In the genomic region with DNA sequence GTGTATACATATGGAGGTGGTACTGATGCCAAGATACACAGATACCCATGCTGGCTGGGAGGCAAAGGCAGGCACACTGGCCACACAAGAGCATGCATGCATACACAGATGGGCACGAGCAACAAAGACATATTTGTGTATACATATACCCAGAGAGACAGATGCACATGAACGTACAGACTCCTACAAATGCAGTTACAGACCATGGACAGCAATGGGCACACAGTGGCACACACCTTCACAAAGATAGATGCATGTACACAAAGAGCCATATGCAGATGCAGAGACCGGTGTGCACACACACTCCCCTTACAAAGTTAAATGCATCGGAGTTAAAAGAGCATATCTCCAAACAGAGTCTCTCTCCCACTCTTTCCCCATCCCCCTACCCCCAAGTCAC, we compare ENCODE assay signal across 39 cellular contexts. TPM values are rescaled to one million over a fixed set of nuclear protein-coding genes. Genes with fewer than 3 reads are reported as not detected.
"Had no signal": no experiment of that assay in that cellular context is flagged by ENCODE, and none has a peak within 500 bp of the region (broad histone marks: within the 10 kb centered on the region; RNA-seq: fewer than 3 reads in every experiment).

No MANE protein-coding gene starts in this region.

- H3K9me3 ChIP-seq: MG63, SJSA1 had no signal

- ATAC-seq: activated CD8-positive, alpha-beta memory T cell treated with anti-CD3 and anti-CD28 coated beads, Interleukin-2, amount 10 ng/mL, durations not matched to agents 7 days and 5 days; PC-3 had no signal

- H3K4me3 ChIP-seq: cardiac muscle cell, MG63, Peyer's patch, SJSA1 had no signal

- H3K27ac ChIP-seq: cardiac muscle cell, Peyer's patch, SJSA1 had no signal

- H3K36me3 Mint-ChIP-seq: activated CD8-positive, alpha-beta memory T cell treated with anti-CD3 and anti-CD28 coated beads, Interleukin-2, amount 10 ng/mL, durations not matched to agents 7 days and 5 days; activated naive CD4-positive, alpha-beta T cell treated with anti-CD3 and anti-CD28 coated beads, Interleukin-2, amount 10 ng/mL, durations not matched to agents 7 days and 5 days; activated naive CD8-positive, alpha-beta T cell had no signal

- H3K27me3 ChIP-seq: cardiac muscle cell, Peyer's patch had no signal

- H3K36me3 ChIP-seq: cardiac muscle cell, MG63, Peyer's patch, SJSA1, WERI-Rb-1 had no signal

- H3K9me3 Mint-ChIP-seq: activated CD4-positive, alpha-beta memory T cell treated with anti-CD3 and anti-CD28 coated beads, Interleukin-2, amount 10 ng/mL, durations not matched to agents 7 days and 5 days; activated naive CD4-positive, alpha-beta T cell treated with anti-CD3 and anti-CD28 coated beads, Interleukin-2, amount 10 ng/mL, durations not matched to agents 7 days and 5 days; central memory CD8-positive, alpha-beta T cell had no signal

- DNase-seq: activated CD4-positive, alpha-beta memory T cell treated with anti-CD3 and anti-CD28 coated beads, Interleukin-2, amount 10 ng/mL, durations not matched to agents 7 days and 5 days; activated CD4-positive, alpha-beta T cell treated with anti-CD3 and anti-CD28 coated beads for 1 hour; activated CD4-positive, alpha-beta T cell treated with anti-CD3 and anti-CD28 coated beads for 48 hours; activated CD4-positive, CD25-positive, alpha-beta regulatory T cell; activated CD8-positive, alpha-beta memory T cell treated with anti-CD3 and anti-CD28 coated beads for 24 hours; activated CD8-positive, alpha-beta memory T cell treated with anti-CD3 and anti-CD28 coated beads, Interleukin-2, amount 10 ng/mL, durations not matched to agents 7 days and 5 days; activated CD8-positive, alpha-beta memory T cell treated with anti-CD3 and anti-CD28 coated beads, Interleukin-2, amount 50 U/mL, for 48 hours; activated effector memory CD4-positive, alpha-beta T cell treated with Interleukin-2 at 50 U/mL for 16 hours; activated naive CD4-positive, alpha-beta T cell treated with anti-CD3 and anti-CD28 coated beads, Interleukin-2, amount 10 ng/mL, durations not matched to agents 7 days and 5 days; activated T-cell treated with anti-CD3 and anti-CD28 coated beads, Interleukin-2, amount 50 U/mL, for 48 hours; amniotic stem cell; aorta; Kasumi-1; KG1; MG63; NCI-H1048; NCI-H1105 treated with DMSO at 0.1 percent for 48 hours; NCI-H1436; NCI-H187; NCI-H2029 treated with DMSO at 0.1 percent for 48 hours; NCI-H2171 treated with DMSO at 0.1 percent for 48 hours; NCI-H2227 treated with DMSO at 0.1 percent for 48 hours; NCI-H446 treated with DMSO at 0.1 percent for 48 hours; NCI-H524; NCI-H69; NK-92 treated with Interleukin-12 subunit alpha and Interleukin-12 subunit beta, amount 100 ng/mL, for 24 hours; PC-3; Peyer's patch; RPMI8226; SHP77 treated with DMSO at 0.1 percent for 48 hours; SW 1271; T1000; WERI-Rb-1 had no signal

- H3K27ac Mint-ChIP-seq: activated CD4-positive, alpha-beta memory T cell treated with anti-CD3 and anti-CD28 coated beads, Interleukin-2, amount 10 ng/mL, durations not matched to agents 7 days and 5 days; activated CD8-positive, alpha-beta memory T cell treated with anti-CD3 and anti-CD28 coated beads, Interleukin-2, amount 10 ng/mL, durations not matched to agents 7 days and 5 days; activated naive CD4-positive, alpha-beta T cell treated with anti-CD3 and anti-CD28 coated beads, Interleukin-2, amount 10 ng/mL, durations not matched to agents 7 days and 5 days; activated naive CD8-positive, alpha-beta T cell had no signal

- H3K4me3 Mint-ChIP-seq: activated CD8-positive, alpha-beta memory T cell treated with anti-CD3 and anti-CD28 coated beads, Interleukin-2, amount 10 ng/mL, durations not matched to agents 7 days and 5 days; activated naive CD4-positive, alpha-beta T cell treated with anti-CD3 and anti-CD28 coated beads, Interleukin-2, amount 10 ng/mL, durations not matched to agents 7 days and 5 days had no signal

RNA-seq across cellular contexts. Expression of a gene that starts 45.8 kb away (rescaled TPM):
- total RNA-seq: activated CD4-positive, alpha-beta memory T cell treated with anti-CD3 and anti-CD28 coated beads, Interleukin-2, amount 10 ng/mL, durations not matched to agents 7 days and 5 days; aorta; SJSA1; T-helper 1 cell treated with Interleukin-12 subunit alpha and Interleukin-12 subunit beta and Interleukin-4 antibody, amounts not matched to agents 30 ng/mL and 1 ng/mL, for 36 hours; T-helper 2 cell treated with Interferon-gamma antibody and Interleukin-4, amounts not matched to agents 100 ng/mL and 5 ng/mL, for 36 hours had no signal
